In the genomic region with DNA sequence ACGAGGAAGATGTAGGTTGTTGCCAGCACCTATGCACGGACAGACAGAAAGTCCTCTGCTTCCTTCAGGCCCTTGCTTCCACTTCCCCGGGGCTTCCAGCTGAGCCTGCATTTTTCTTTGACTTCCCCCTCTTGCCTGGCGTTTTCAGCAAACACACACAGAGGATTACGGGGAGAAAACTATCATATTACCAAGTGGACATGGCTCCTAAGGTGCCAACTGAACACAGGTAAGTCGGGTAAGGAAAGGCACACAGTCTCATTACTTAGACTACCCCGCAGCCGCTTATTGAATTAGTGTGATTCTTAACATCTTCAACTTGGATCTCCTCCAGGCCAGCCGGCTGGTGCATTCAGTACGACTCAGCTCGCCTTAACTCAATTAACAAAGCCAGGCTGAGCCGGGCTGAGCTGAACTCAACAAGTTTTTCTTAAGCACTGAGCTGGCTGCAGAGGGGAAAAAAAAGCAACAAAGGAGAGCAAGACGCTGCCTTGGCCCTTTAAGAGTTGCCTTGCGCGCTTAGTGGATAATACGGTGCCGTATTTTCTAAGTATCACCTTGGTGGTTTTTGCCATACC, we compare ENCODE assay signal across 1 cellular context.
TF ChIP-seq lines count a peak whose summit lies in the region.

No MANE protein-coding gene starts in this region.

TF ChIP-seq in IMR-90, 13 proteins besides CTCF, POLR2A, EP300 and RAD21 (continued from another document):
- TF ChIP-seq, protein P1, sequence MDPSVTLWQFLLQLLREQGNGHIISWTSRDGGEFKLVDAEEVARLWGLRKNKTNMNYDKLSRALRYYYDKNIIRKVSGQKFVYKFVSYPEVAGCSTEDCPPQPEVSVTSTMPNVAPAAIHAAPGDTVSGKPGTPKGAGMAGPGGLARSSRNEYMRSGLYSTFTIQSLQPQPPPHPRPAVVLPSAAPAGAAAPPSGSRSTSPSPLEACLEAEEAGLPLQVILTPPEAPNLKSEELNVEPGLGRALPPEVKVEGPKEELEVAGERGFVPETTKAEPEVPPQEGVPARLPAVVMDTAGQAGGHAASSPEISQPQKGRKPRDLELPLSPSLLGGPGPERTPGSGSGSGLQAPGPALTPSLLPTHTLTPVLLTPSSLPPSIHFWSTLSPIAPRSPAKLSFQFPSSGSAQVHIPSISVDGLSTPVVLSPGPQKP (IDR thresholded peaks at IDR 0.05; ENCODE audit: borderline replicate concordance, low read depth, low read length) = no peak
- no peak for TF ChIP-seq RFX5 (IDR thresholded peaks at IDR 0.05; ENCODE audit: low read depth, low read length)
- TF ChIP-seq NFE2L2 (IDR thresholded peaks at IDR 0.05; ENCODE audit: low read depth, low read length) = no peak
- TF ChIP-seq, protein P2, sequence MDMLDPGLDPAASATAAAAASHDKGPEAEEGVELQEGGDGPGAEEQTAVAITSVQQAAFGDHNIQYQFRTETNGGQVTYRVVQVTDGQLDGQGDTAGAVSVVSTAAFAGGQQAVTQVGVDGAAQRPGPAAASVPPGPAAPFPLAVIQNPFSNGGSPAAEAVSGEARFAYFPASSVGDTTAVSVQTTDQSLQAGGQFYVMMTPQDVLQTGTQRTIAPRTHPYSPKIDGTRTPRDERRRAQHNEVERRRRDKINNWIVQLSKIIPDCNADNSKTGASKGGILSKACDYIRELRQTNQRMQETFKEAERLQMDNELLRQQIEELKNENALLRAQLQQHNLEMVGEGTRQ (IDR thresholded peaks at IDR 0.05; ENCODE audit: low read depth, low read length) = no peak
- no peak for TF ChIP-seq FOS (IDR thresholded peaks at IDR 0.05; ENCODE audit: low read depth, low read length)
- TF ChIP-seq SMC3 (IDR thresholded peaks at IDR 0.05; ENCODE audit: low read depth, low read length) = no peak
TF ChIP-seq in IMR-90: peak in this region for 0.
